In the genomic region with DNA sequence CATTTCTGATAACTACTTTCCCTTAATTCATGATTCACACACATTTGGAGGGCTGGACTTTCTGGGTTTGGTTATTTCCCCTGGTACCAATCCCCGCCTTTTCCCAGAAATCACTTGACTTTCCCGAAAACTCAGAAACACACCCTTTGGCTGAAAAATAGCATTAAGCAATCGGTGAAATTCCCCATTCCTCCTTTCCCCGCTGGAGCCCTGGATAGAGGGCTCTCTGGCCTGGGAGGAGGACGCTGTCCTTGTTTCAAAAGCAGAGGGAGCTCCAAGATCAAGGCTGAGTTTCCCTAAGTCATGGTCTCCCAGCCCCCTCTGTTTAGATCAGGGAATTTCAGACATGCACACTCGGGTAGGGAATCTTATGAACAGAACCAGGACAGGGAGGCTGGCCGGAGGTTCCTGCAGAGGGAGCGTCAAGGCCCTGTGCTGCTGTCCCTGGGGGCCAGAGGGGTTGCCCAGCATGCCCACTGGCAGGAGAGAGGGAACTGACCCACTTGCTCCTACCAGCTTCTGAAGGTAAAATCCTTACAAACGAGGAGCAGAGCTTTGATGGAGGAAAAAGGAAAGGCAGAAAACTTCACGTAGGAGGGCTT, we compare ENCODE assay signal across 1 cellular context.
TF ChIP-seq lines count a peak whose summit lies in the region.

TSS of gene C1S (plus strand) at position 366 of the 602 bp plus-strand sequence. CDS start 1,195 bp downstream, outside the sequence.

TF ChIP-seq in HepG2, 621 proteins besides CTCF, POLR2A, EP300 and RAD21 (continued from another document and continues in another):
- no peak for TF ChIP-seq PRDM15 (CRISPR knock-in tag; IDR thresholded peaks at IDR 0.05)
- TF ChIP-seq CSRNP1 (CRISPR knock-in tag; IDR thresholded peaks at IDR 0.05), result no peak
- TF ChIP-seq GFI1 (CRISPR knock-in tag; IDR thresholded peaks at IDR 0.05; ENCODE audit: borderline replicate concordance), result 0 out of 2 replicates have a peak, but pooled peaks have one; percentile 20
- TF ChIP-seq NBN (conservative IDR thresholded peaks at IDR 0.05), result no peak
- no peak for TF ChIP-seq ATF4 (CRISPR knock-in tag; IDR thresholded peaks at IDR 0.05)
- TF ChIP-seq NFE2 (CRISPR knock-in tag; IDR thresholded peaks at IDR 0.05), result peak; percentile 98
- no peak for TF ChIP-seq ZNF354B (CRISPR knock-in tag; IDR thresholded peaks at IDR 0.05)
- TF ChIP-seq GATAD1 (CRISPR knock-in tag; IDR thresholded peaks at IDR 0.05), result peak; percentile 50; the same call in 1 of the 2 replicates
- 0 out of 2 replicates have a peak, but pooled peaks have one; percentile 56 for TF ChIP-seq ZMAT3 (CRISPR knock-in tag; conservative IDR thresholded peaks at IDR 0.05)
- TF ChIP-seq MED1 (CRISPR knock-in tag; IDR thresholded peaks at IDR 0.05), result peak; percentile 51
- TF ChIP-seq, protein P1, sequence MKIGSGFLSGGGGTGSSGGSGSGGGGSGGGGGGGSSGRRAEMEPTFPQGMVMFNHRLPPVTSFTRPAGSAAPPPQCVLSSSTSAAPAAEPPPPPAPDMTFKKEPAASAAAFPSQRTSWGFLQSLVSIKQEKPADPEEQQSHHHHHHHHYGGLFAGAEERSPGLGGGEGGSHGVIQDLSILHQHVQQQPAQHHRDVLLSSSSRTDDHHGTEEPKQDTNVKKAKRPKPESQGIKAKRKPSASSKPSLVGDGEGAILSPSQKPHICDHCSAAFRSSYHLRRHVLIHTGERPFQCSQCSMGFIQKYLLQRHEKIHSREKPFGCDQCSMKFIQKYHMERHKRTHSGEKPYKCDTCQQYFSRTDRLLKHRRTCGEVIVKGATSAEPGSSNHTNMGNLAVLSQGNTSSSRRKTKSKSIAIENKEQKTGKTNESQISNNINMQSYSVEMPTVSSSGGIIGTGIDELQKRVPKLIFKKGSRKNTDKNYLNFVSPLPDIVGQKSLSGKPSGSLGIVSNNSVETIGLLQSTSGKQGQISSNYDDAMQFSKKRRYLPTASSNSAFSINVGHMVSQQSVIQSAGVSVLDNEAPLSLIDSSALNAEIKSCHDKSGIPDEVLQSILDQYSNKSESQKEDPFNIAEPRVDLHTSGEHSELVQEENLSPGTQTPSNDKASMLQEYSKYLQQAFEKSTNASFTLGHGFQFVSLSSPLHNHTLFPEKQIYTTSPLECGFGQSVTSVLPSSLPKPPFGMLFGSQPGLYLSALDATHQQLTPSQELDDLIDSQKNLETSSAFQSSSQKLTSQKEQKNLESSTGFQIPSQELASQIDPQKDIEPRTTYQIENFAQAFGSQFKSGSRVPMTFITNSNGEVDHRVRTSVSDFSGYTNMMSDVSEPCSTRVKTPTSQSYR (CRISPR knock-in tag; IDR thresholded peaks at IDR 0.05; ENCODE audit: borderline replicate concordance), result peak; percentile 86; the same call in 1 of the 2 replicates
- TF ChIP-seq HOXA5 (CRISPR knock-in tag; IDR thresholded peaks at IDR 0.05), result 0 out of 2 replicates have a peak, but pooled peaks have one; percentile 40
- peak; percentile 77 for TF ChIP-seq CEBPG (CRISPR knock-in tag; IDR thresholded peaks at IDR 0.05)
- no peak for TF ChIP-seq MATR3 (CRISPR knock-in tag; IDR thresholded peaks at IDR 0.05)
- TF ChIP-seq SALL2 (CRISPR knock-in tag; IDR thresholded peaks at IDR 0.05), result 0 out of 2 replicates have a peak, but pooled peaks have one; percentile 30
- TF ChIP-seq GATAD2A (CRISPR knock-in tag; IDR thresholded peaks at IDR 0.05), result peak; percentile 60; the same call in 1 of the 2 replicates
- no peak for TF ChIP-seq IRX3 (CRISPR knock-in tag; IDR thresholded peaks at IDR 0.05; ENCODE audit: borderline replicate concordance, low read depth)
- TF ChIP-seq ERF (CRISPR knock-in tag; IDR thresholded peaks at IDR 0.05), result 0 out of 2 replicates have a peak, but pooled peaks have one; percentile 21
- TF ChIP-seq KDM4B (CRISPR knock-in tag; IDR thresholded peaks at IDR 0.05), result 0 out of 2 replicates have a peak, but pooled peaks have one; percentile 45
- TF ChIP-seq FOXA3 (CRISPR knock-in tag; IDR thresholded peaks at IDR 0.05), result peak; percentile 58; the same call in 1 of the 2 replicates
- TF ChIP-seq RFX1 (IDR thresholded peaks at IDR 0.05), result no peak
- no peak for TF ChIP-seq DNMT1 (CRISPR knock-in tag; IDR thresholded peaks at IDR 0.05)
- TF ChIP-seq ZFP37 (CRISPR knock-in tag; IDR thresholded peaks at IDR 0.05; ENCODE audit: borderline replicate concordance), result 0 out of 2 replicates have a peak, but pooled peaks have one; percentile 37
- TF ChIP-seq SOX5 (CRISPR knock-in tag; IDR thresholded peaks at IDR 0.05; ENCODE audit: borderline replicate concordance), result peak; percentile 50
- no peak for TF ChIP-seq PAWR (CRISPR knock-in tag; IDR thresholded peaks at IDR 0.05; ENCODE audit: borderline replicate concordance)
- TF ChIP-seq, protein P2, sequence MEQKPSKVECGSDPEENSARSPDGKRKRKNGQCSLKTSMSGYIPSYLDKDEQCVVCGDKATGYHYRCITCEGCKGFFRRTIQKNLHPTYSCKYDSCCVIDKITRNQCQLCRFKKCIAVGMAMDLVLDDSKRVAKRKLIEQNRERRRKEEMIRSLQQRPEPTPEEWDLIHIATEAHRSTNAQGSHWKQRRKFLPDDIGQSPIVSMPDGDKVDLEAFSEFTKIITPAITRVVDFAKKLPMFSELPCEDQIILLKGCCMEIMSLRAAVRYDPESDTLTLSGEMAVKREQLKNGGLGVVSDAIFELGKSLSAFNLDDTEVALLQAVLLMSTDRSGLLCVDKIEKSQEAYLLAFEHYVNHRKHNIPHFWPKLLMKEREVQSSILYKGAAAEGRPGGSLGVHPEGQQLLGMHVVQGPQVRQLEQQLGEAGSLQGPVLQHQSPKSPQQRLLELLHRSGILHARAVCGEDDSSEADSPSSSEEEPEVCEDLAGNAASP (CRISPR knock-in tag; IDR thresholded peaks at IDR 0.05; ENCODE audit: borderline replicate concordance), result peak; percentile 35; the same call in 1 of the 2 replicates
- peak; percentile 34; the same call in 1 of the 3 replicates for TF ChIP-seq MXI1 (IDR thresholded peaks at IDR 0.05; ENCODE audit: borderline replicate concordance, low read depth, low read length)
- peak; percentile 18; the same call in 1 of the 2 replicates for TF ChIP-seq ETV5 (CRISPR knock-in tag; IDR thresholded peaks at IDR 0.05; ENCODE audit: borderline replicate concordance)
- TF ChIP-seq HMGA1 (CRISPR knock-in tag; conservative IDR thresholded peaks at IDR 0.05), result no peak
- no peak for TF ChIP-seq ZNF674 (CRISPR knock-in tag; IDR thresholded peaks at IDR 0.05; ENCODE audit: low read depth)
- no peak for TF ChIP-seq NR2F2 (IDR thresholded peaks at IDR 0.05; ENCODE audit: borderline replicate concordance, low read depth)
- TF ChIP-seq, protein P3, sequence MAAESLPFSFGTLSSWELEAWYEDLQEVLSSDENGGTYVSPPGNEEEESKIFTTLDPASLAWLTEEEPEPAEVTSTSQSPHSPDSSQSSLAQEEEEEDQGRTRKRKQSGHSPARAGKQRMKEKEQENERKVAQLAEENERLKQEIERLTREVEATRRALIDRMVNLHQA (CRISPR knock-in tag; IDR thresholded peaks at IDR 0.05), result no peak
- TF ChIP-seq SPEN (CRISPR knock-in tag; IDR thresholded peaks at IDR 0.05; ENCODE audit: low read depth), result peak; percentile 42; the same call in 1 of the 2 replicates
- peak; percentile 94 for TF ChIP-seq NFE2L2 (IDR thresholded peaks at IDR 0.05; ENCODE audit: low read length)
- peak; percentile 70 to 87; a peak in 3 of 4 replicates for TF ChIP-seq HMGXB4 (CRISPR knock-in tag; IDR thresholded peaks at IDR 0.05; ENCODE audit: borderline replicate concordance in 1 of 2, low read depth in 1 of 2)
- TF ChIP-seq, protein P4, sequence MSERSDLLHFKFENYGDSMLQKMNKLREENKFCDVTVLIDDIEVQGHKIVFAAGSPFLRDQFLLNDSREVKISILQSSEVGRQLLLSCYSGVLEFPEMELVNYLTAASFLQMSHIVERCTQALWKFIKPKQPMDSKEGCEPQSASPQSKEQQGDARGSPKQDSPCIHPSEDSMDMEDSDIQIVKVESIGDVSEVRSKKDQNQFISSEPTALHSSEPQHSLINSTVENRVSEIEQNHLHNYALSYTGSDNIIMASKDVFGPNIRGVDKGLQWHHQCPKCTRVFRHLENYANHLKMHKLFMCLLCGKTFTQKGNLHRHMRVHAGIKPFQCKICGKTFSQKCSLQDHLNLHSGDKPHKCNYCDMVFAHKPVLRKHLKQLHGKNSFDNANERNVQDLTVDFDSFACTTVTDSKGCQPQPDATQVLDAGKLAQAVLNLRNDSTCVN (CRISPR knock-in tag; IDR thresholded peaks at IDR 0.05; ENCODE audit: borderline replicate concordance), result peak; percentile 44; the same call in 1 of the 2 replicates
- TF ChIP-seq ZNF331 (CRISPR knock-in tag; IDR thresholded peaks at IDR 0.05), result peak; percentile 57
- peak; percentile 27; the same call in 1 of the 2 replicates for TF ChIP-seq KMT2A (CRISPR knock-in tag; IDR thresholded peaks at IDR 0.05)
- TF ChIP-seq CBX5 (CRISPR knock-in tag; IDR thresholded peaks at IDR 0.05; ENCODE audit: borderline replicate concordance), result peak; percentile 30; the same call in 1 of the 2 replicates
- TF ChIP-seq LCORL (IDR thresholded peaks at IDR 0.05), result no peak
- TF ChIP-seq LCORL (CRISPR knock-in tag; IDR thresholded peaks at IDR 0.05), result peak; percentile 72
- no peak for TF ChIP-seq ATM (IDR thresholded peaks at IDR 0.05; ENCODE audit: borderline replicate concordance)
- no peak for TF ChIP-seq ZNF841 (CRISPR knock-in tag; IDR thresholded peaks at IDR 0.05; ENCODE audit: borderline replicate concordance)
- TF ChIP-seq NCOA2 (CRISPR knock-in tag; IDR thresholded peaks at IDR 0.05), result no peak; the same call in 1 of the 2 replicates
- no peak for TF ChIP-seq GMEB1 (CRISPR knock-in tag; IDR thresholded peaks at IDR 0.05; ENCODE audit: borderline replicate concordance)
